Comparison of ENCODE assay signal across 8 cellular contexts in genomic region chrX:135185795-135186443, GRCh38. TPM values are rescaled to one million over a fixed set of nuclear protein-coding genes. Genes with fewer than 3 reads are reported as not detected.
DNase-seq lines count a peak whose midpoint lies in the region; ATAC-seq lines count a peak whose summit lies in the region.

No MANE protein-coding gene starts in this region.

- H3K27me3 ChIP-seq in CD4-positive, alpha-beta memory T cell (ENCODE audit: insufficient read depth, low read length) = no peaks in the 10 kb centered on the region

- POLR2A ChIA-PET in CD4-positive, alpha-beta memory T cell (lab: Charles Lee; ENCODE audit: partially characterized antibody) = no interaction called here

- H3K27ac ChIP-seq in CD4-positive, alpha-beta memory T cell (ENCODE audit: low read depth, low read length) = no peak overlapping the region

- H3K36me3 Mint-ChIP-seq in CD4-positive, alpha-beta memory T cell = no peaks in the 10 kb centered on the region

- no peak overlapping the region for H3K27ac Mint-ChIP-seq in CD4-positive, alpha-beta memory T cell

- no peaks in the 10 kb centered on the region for H3K9me3 ChIP-seq in CD4-positive, alpha-beta memory T cell (ENCODE audit: control insufficient read depth in 1 of 2, low read length in 2 of 2)

- H3K27me3 Mint-ChIP-seq in CD4-positive, alpha-beta memory T cell = peaks cover 8 to 23% of the 10 kb centered on the region in 2 donors

- CTCF ChIA-PET in CD4-positive, alpha-beta memory T cell (lab: Charles Lee; ENCODE audit: partially characterized antibody) = interaction anchor here (1.1 kb wide), 1 partner anchor 221 kb away, joined by 3 read pairs; no protein-coding TSS in a partner anchor

- H3K36me3 ChIP-seq in CD4-positive, alpha-beta memory T cell (ENCODE audit: insufficient read depth, low read length) = no peaks in the 10 kb centered on the region

- no peaks in the 10 kb centered on the region for H3K4me1 ChIP-seq in CD4-positive, alpha-beta memory T cell (ENCODE audit: insufficient read depth, low read length)

- H3K9me3 Mint-ChIP-seq in CD4-positive, alpha-beta memory T cell = no peaks in the 10 kb centered on the region

- peak; percentile 84 for ATAC-seq in GM18498 (IDR thresholded peaks at IDR 0.05; ENCODE audit: unreplicated experiment)
- peak; percentile 89 for ATAC-seq in HG02885 (IDR thresholded peaks at IDR 0.05; ENCODE audit: poor library complexity, unreplicated experiment)
- ATAC-seq in HG02840 (IDR thresholded peaks at IDR 0.05; ENCODE audit: low FRiP score, unreplicated experiment) = no peak

- peak in 4 of 5 donors; percentile 14 to 49 (median 28) for DNase-seq in CD4-positive, alpha-beta memory T cell
- DNase-seq in NCI-H345 (lab: John Stamatoyannopoulos, UW) (peak; percentile 57), activated T-cell treated with anti-CD3 and anti-CD28 coated beads for 4 hours (peak; percentile 3), globus pallidus (ENCODE audit: low spot score) (peak; percentile 30), skeletal muscle cell (ENCODE audit: low read depth) (peak; percentile 3)

- intact Hi-C loops in CD4-positive, alpha-beta memory T cell (cut with micrococcal nuclease) = no loop called here

- peaks cover 0 to 6% (median 1%) of the 10 kb centered on the region in 4 donors for H3K4me1 Mint-ChIP-seq in CD4-positive, alpha-beta memory T cell

- no peak overlapping the region for H3K4me3 ChIP-seq in CD4-positive, alpha-beta memory T cell (ENCODE audit: low read length in 2 of 2)
- no peak overlapping the region for H3K4me3 ChIP-seq in skeletal muscle cell (ENCODE audit: low read depth, low read length)

- H3K4me3 Mint-ChIP-seq in CD4-positive, alpha-beta memory T cell = no peak overlapping the region

RNA-seq across cellular contexts. Expression of gene CT55, which starts 14.7 kb away (rescaled TPM):
- not detected for total RNA-seq in CD4-positive, alpha-beta memory T cell
- not detected for polyA plus RNA-seq in CD4-positive, alpha-beta memory T cell

Comparison
In these comparisons a context has a peak if more than half of its experiments do, and no peak if none do; other contexts are left out.
1. DNase-seq: peak in every context shown above with its lines; median percentile 57 in NCI-H345; 30 in globus pallidus; 28 in CD4-positive, alpha-beta memory T cell; 3 in activated T-cell treated with anti-CD3 and anti-CD28 coated beads for 4 hours; 3 in skeletal muscle cell.